Comparison of ENCODE assay signal across 28 cellular contexts in genomic region chr12:77377622-77378021, GRCh38.
"Had no signal": no experiment of that assay in that cellular context is flagged by ENCODE, and none has a peak within 500 bp of the region (broad histone marks: within the 10 kb centered on the region; RNA-seq: fewer than 3 reads in every experiment).

No MANE protein-coding gene starts in this region.

- ATAC-seq: activated CD4-positive, CD25-positive, alpha-beta regulatory T cell treated with anti-CD3 and anti-CD28 coated beads, Interleukin-2, amount 50 U/mL, for 24 hours; activated CD8-positive, alpha-beta T cell treated with anti-CD3 and anti-CD28 coated beads for 36 hours; activated T-cell treated with anti-CD3 and anti-CD28 coated beads, Interleukin-2, amount 50 U/mL, for 4 hours; activated T-helper 17 cell treated with anti-CD3 and anti-CD28 coated beads, Interleukin-2, amount 50 U/mL, for 72 hours; gastroesophageal sphincter; heart right ventricle had no signal

- H3K4me1 ChIP-seq: colonic mucosa, esophagus squamous epithelium, gastroesophageal sphincter had no signal

- H3K27ac ChIP-seq: cardiac muscle cell, colonic mucosa, epithelial cell of prostate, esophagus squamous epithelium, gastroesophageal sphincter, heart right ventricle, hepatocyte, WERI-Rb-1 had no signal

- H3K4me3 ChIP-seq: cardiac muscle cell, colonic mucosa, esophagus squamous epithelium, gastroesophageal sphincter, heart right ventricle, hepatocyte had no signal

- H3K9me3 ChIP-seq: colonic mucosa, esophagus squamous epithelium, gastroesophageal sphincter, heart right ventricle had no signal

- H3K27me3 ChIP-seq: cardiac muscle cell, colonic mucosa, esophagus squamous epithelium, gastroesophageal sphincter, heart right ventricle, hepatocyte had no signal

- H3K36me3 ChIP-seq: cardiac muscle cell, colonic mucosa, esophagus squamous epithelium, gastroesophageal sphincter, heart right ventricle, WERI-Rb-1 had no signal

- DNase-seq: activated B cell treated with CpG ODN at 0.5 μM for 24 hours; activated CD4-positive, alpha-beta T cell treated with anti-CD3 and anti-CD28 coated beads for 48 hours; activated CD4-positive, alpha-beta T cell treated with anti-CD3 and anti-CD28 coated beads, Interleukin-2, amount 50 U/mL, for 1 hour; activated CD4-positive, alpha-beta T cell treated with anti-CD3 and anti-CD28 coated beads, Interleukin-2, amount 50 U/mL, for 48 hours; activated CD8-positive, alpha-beta memory T cell treated with anti-CD3 and anti-CD28 coated beads for 24 hours; activated CD8-positive, alpha-beta T cell treated with anti-CD3 and anti-CD28 coated beads for 36 hours; activated effector memory CD4-positive, alpha-beta T cell treated with Interleukin-2 at 50 U/mL for 16 hours; activated gamma-delta T cell treated with Interleukin-2 at 50 U/mL for 16 hours; activated naive CD4-positive, alpha-beta T cell treated with anti-CD3 and anti-CD28 coated beads, Interleukin-2, amount 50 U/mL, for 16 hours; activated naive CD4-positive, alpha-beta T cell treated with Interleukin-2 at 50 U/mL for 16 hours; activated T-cell treated with anti-CD3 and anti-CD28 coated beads, Interleukin-2, amount 50 U/mL, for 4 hours; amniotic stem cell; anterior cingulate cortex; central memory CD4-positive, alpha-beta T cell; cerebellar nuclear complex; colonic mucosa; effector CD8-positive, alpha-beta T cell; esophagus squamous epithelium; foreskin melanocyte; heart right ventricle; T-helper 2 cell; WERI-Rb-1 had no signal
